Comparison of ENCODE assay signal across 1 cellular context in the genomic region with DNA sequence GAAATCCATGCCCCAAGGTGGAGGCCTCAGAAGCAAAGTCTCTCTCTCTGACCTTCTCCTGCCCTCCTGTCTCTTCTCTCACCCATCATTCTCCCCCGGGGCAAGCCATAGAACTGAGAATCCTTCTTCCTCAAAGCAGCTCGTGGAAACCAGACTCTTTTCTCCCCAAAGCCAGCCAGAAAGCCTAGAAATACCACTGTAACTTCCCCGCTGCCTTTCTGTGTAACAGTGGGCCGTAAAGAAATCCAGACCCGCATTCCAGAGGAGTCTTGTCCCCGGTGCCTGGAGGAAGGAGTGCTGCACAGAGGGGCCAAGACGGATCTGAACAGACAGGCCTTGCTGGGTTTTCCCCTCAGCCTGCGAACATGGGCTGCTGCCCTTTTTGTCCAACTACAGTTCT.
TF ChIP-seq lines count a peak whose summit lies in the region.

No MANE protein-coding gene starts in this region.

TF ChIP-seq in A549, 52 proteins besides CTCF, POLR2A, EP300 and RAD21 (continued from another document):
- TF ChIP-seq PHF8 (IDR thresholded peaks at IDR 0.05; ENCODE audit: borderline replicate concordance, low read depth) = no peak
- no peak for TF ChIP-seq FOSL2 (IDR thresholded peaks at IDR 0.05)
- TF ChIP-seq FOSL2 (CRISPR knock-in tag; IDR thresholded peaks at IDR 0.05) = no peak
- TF ChIP-seq FOSB (CRISPR knock-in tag; IDR thresholded peaks at IDR 0.05) = no peak
- TF ChIP-seq, protein P1, sequence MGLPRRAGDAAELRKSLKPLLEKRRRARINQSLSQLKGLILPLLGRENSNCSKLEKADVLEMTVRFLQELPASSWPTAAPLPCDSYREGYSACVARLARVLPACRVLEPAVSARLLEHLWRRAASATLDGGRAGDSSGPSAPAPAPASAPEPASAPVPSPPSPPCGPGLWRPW (IDR thresholded peaks at IDR 0.05) = no peak
- TF ChIP-seq RCOR1 (IDR thresholded peaks at IDR 0.05; ENCODE audit: low read depth, low read length) = no peak
- TF ChIP-seq, protein P2, sequence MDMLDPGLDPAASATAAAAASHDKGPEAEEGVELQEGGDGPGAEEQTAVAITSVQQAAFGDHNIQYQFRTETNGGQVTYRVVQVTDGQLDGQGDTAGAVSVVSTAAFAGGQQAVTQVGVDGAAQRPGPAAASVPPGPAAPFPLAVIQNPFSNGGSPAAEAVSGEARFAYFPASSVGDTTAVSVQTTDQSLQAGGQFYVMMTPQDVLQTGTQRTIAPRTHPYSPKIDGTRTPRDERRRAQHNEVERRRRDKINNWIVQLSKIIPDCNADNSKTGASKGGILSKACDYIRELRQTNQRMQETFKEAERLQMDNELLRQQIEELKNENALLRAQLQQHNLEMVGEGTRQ (IDR thresholded peaks at IDR 0.05) = no peak
- no peak for TF ChIP-seq BHLHE40 (IDR thresholded peaks at IDR 0.05; ENCODE audit: low read depth, low read length)
- TF ChIP-seq HOXB13 (CRISPR knock-in tag; IDR thresholded peaks at IDR 0.05; ENCODE audit: low read depth) = no peak
